8 cellular contexts compared by ENCODE assay signal in the genomic region with DNA sequence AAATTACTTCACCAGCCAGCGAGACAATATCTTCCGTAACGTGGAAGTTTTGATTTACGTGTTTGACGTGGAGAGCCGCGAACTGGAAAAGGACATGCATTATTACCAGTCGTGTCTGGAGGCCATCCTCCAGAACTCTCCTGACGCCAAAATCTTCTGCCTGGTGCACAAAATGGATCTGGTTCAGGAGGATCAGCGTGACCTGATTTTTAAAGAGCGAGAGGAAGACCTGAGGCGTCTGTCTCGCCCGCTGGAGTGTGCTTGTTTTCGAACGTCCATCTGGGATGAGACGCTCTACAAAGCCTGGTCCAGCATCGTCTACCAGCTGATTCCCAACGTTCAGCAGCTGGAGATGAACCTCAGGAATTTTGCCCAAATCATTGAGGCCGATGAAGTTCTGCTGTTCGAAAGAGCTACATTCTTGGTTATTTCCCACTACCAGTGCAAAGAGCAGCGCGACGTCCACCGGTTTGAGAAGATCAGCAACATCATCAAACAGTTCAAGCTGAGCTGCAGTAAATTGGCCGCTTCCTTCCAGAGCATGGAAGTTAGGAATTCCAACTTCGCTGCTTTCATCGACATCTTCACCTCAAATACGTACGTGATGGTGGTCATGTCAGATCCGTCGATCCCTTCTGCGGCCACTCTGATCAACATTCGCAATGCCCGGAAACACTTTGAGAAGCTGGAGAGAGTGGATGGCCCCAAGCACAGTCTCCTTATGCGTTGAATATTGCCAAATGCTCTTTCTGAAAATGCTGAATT. TPM values are rescaled to one million over a fixed set of nuclear protein-coding genes. Genes with fewer than 3 reads are reported as not detected.
DNase-seq lines count a peak whose midpoint lies in the region; ATAC-seq, FAIRE-seq and TF ChIP-seq lines count a peak whose summit lies in the region.

No MANE protein-coding gene starts in this region.

- no peaks in the 10 kb centered on the region for H3K27me3 ChIP-seq in A673 (replicated peaks; ENCODE audit: insufficient read depth, low read depth, low read length, poor library complexity)
- H3K27me3 ChIP-seq in H1 (replicated peaks in 1 of 4; ENCODE audit: control insufficient read depth in 3 of 4, extremely low read depth in 1 of 4, insufficient read depth in 3 of 4, low read length in 3 of 4), result no peaks in the 10 kb centered on the region
- no peaks in the 10 kb centered on the region for H3K27me3 ChIP-seq in mononuclear cell (ENCODE audit: insufficient read depth, low read length)
- no peaks in the 10 kb centered on the region for H3K27me3 ChIP-seq in upper lobe of left lung

- no peak overlapping the region for H2AK5ac ChIP-seq in H1 (ENCODE audit: low read depth, low read length)

- ATAC-seq in GM18511 (IDR thresholded peaks at IDR 0.05; ENCODE audit: unreplicated experiment), result peak; percentile 4
- ATAC-seq in upper lobe of left lung (ENCODE audit: low FRiP score in 2 of 2), result no peak
- no peak for ATAC-seq in GM19023 (IDR thresholded peaks at IDR 0.05; ENCODE audit: unreplicated experiment)
- ATAC-seq in GM21381 (IDR thresholded peaks at IDR 0.05; ENCODE audit: unreplicated experiment), result no peak

- peak overlapping the region; percentile 9 to 93 (median 72) for H3K9ac ChIP-seq in H1 (replicated peaks in 1 of 4; ENCODE audit: extremely low read depth in 1 of 4, low read depth in 3 of 4, low read length in 3 of 4)

- peak overlapping the region; percentile 1; the same call in 1 of the 2 replicates for H2AFZ ChIP-seq in H1 (ENCODE audit: low read length)

- WGBS in H1 (ENCODE audit: extremely low coverage in 1 of 2, insufficient coverage in 1 of 2, insufficient read length in 1 of 2, insufficient replicate concordance in 2 of 2, low coverage in 1 of 2, low lambda C conversion rate in 2 of 2, missing lambda C conversion rate in 1 of 2), 2 experiments, result 13% methylated on average over 36 of the region's 36 CpGs; no CpG with 5 or more reads in 1 of the 2 experiments
- WGBS in upper lobe of left lung, 2 donors, result 5 to 12% methylated on average over 19 to 36 of the region's 36 CpGs

- POLR2A ChIA-PET in A673 (lab: Charles Lee; ENCODE audit: low non-redundant PET) (no interaction called here), H1 (lab: Charles Lee; ENCODE audit: partially characterized antibody) (interaction anchor here (0.7 to 3.6 kb wide), 10 partner anchors 12 to 345 kb away, joined by 3 to 12 read pairs (median 5); a partner anchor contains a TSS)

- peak overlapping the region; percentile 71 for H3K4me3 ChIP-seq in A673 (ENCODE audit: low read depth, low read length, poor library complexity, severe bottlenecking)
- peak overlapping the region; percentile 76 to 92 (median 82) for H3K4me3 ChIP-seq in H1 (ENCODE audit: extremely low read depth in 1 of 4, insufficient read depth in 2 of 4, low read depth in 3 of 4, low read length in 4 of 4)
- peak overlapping the region; percentile 72 for H3K4me3 ChIP-seq in mononuclear cell (ENCODE audit: low read length)
- peak overlapping the region; percentile 67 to 82 (median 68) for H3K4me3 ChIP-seq in upper lobe of left lung

- CTCF ChIA-PET in A673 (lab: Charles Lee), result no interaction called here
- CTCF ChIA-PET in H1 (lab: Charles Lee; ENCODE audit: partially characterized antibody), result interaction anchor here (0.8 to 1.5 kb wide), 3 partner anchors 35 to 415 kb away, joined by 3 to 4 read pairs (median 4); no protein-coding TSS in a partner anchor

- peak overlapping the region; percentile 66; the same call in 1 of the 2 replicates for H2BK5ac ChIP-seq in H1 (ENCODE audit: low read depth, low read length)

- H3K36me3 ChIP-seq in A673 (ENCODE audit: insufficient read depth, low read length, poor library complexity, severe bottlenecking) (no peaks in the 10 kb centered on the region), H1 (ENCODE audit: control insufficient read depth in 2 of 4, insufficient read depth in 4 of 4, low read length in 3 of 4) (no peaks in the 10 kb centered on the region), upper lobe of left lung (peaks cover 0 to 2% (median 0%) of the 10 kb centered on the region in 4 donors)

- peaks cover 0 to 10% of the 10 kb centered on the region in 2 experiments; a peak in 2 of 4 replicates for H3K79me2 ChIP-seq in H1 (ENCODE audit: control insufficient read depth in 1 of 2, insufficient read depth in 2 of 2, low read length in 2 of 2)

- no peak for FAIRE-seq in H1 (lab: Jason Lieb, UNC)

- H4K20me1 ChIP-seq in H1 (replicated peaks in 1 of 2; ENCODE audit: control insufficient read depth in 1 of 2, insufficient read depth in 2 of 2, low read length in 2 of 2), result peaks cover 1 to 10% of the 10 kb centered on the region in 2 experiments

- 0 out of 2 replicates have a peak overlapping the region, but pooled peaks have one; percentile 81 for H4K8ac ChIP-seq in H1 (ENCODE audit: extremely low read depth, insufficient read depth, low read length)

- H2BK20ac ChIP-seq in H1 (ENCODE audit: low read length), result no peak overlapping the region

- H3K23me2 ChIP-seq in H1 (ENCODE audit: low read depth, low read length), result peaks cover 13% of the 10 kb centered on the region

- H3K79me1 ChIP-seq in H1 (ENCODE audit: low read depth, low read length), result peaks cover 7% of the 10 kb centered on the region

- no peak overlapping the region for H4K91ac ChIP-seq in H1 (replicated peaks; ENCODE audit: insufficient read length, low read length)

- H3K4me2 ChIP-seq in H1 (ENCODE audit: insufficient read depth in 1 of 2, low read depth in 2 of 2, low read length in 2 of 2), result peak overlapping the region; percentile 99 to 100

- no peak overlapping the region for H2BK15ac ChIP-seq in H1 (ENCODE audit: low read length)

- TF ChIP-seq RAD21 in H1 (IDR thresholded peaks at IDR 0.05 in 1 of 2, conservative IDR thresholded peaks at IDR 0.05 in 1 of 2; ENCODE audit: low read depth in 2 of 2, low read length in 2 of 2), result no peak

- H3K9me3 ChIP-seq in A673 (ENCODE audit: low read depth, low read length, poor library complexity, severe bottlenecking) (no peaks in the 10 kb centered on the region), H1 (ENCODE audit: insufficient read depth in 2 of 2, low read depth in 1 of 2, low read length in 1 of 2) (no peaks in the 10 kb centered on the region), mononuclear cell (ENCODE audit: low read depth, low read length) (no peaks in the 10 kb centered on the region), upper lobe of left lung (no peaks in the 10 kb centered on the region)

- no peak overlapping the region for H3K18ac ChIP-seq in H1 (ENCODE audit: extremely low read depth, low read length)

- intact Hi-C loops in A673 (cut with micrococcal nuclease; ENCODE audit: unreplicated experiment), result loop anchor here (2.0 to 5.0 kb wide), 3 partner anchors 125 to 407 kb away; a partner anchor contains a TSS

- no peak for TF ChIP-seq POLR2A in H1 (IDR thresholded peaks at IDR 0.05; ENCODE audit: control extremely low read depth in 1 of 2, low read depth in 2 of 2, low read length in 2 of 2)
- TF ChIP-seq POLR2A in upper lobe of left lung (IDR thresholded peaks at IDR 0.05), result no peak

- H3K23ac ChIP-seq in H1 (ENCODE audit: insufficient read length), result no peak overlapping the region

- no peak overlapping the region for H4K5ac ChIP-seq in H1 (ENCODE audit: insufficient read length, low read depth, low read length)

- H3K4ac ChIP-seq in H1 (replicated peaks; ENCODE audit: insufficient read length, low read depth, low read length), result no peak overlapping the region

- no TSS peak for BruUV-seq in A673 (replicated peaks; lab: Mats Ljungman, UMichigan)

- DNase-seq in A673 (ENCODE audit: low spot score) (peak; percentile 0), SK-N-DZ (ENCODE audit: low spot score) (peak; percentile 3), H1 (ENCODE audit: low read depth in 1 of 2, low spot score in 2 of 2) (no peak), upper lobe of left lung (no peak)

- H3K27ac ChIP-seq in A673 (ENCODE audit: low read depth, low read length, poor library complexity, severe bottlenecking) (peak overlapping the region; percentile 89), H1 (ENCODE audit: low read depth, low read length) (no peak overlapping the region), upper lobe of left lung (peak overlapping the region; percentile 89 to 96 (median 92))

- TF ChIP-seq CTCF in A673 (conservative IDR thresholded peaks at IDR 0.05; ENCODE audit: low read depth, low read length) (no peak), H1 (IDR thresholded peaks at IDR 0.05; ENCODE audit: control extremely low read depth in 1 of 3, insufficient read depth in 1 of 3, low read depth in 1 of 3, low read length in 3 of 3) (no peak), upper lobe of left lung (IDR thresholded peaks at IDR 0.05) (no peak)

- no peak overlapping the region for H2BK12ac ChIP-seq in H1 (ENCODE audit: low read depth, low read length)

- H3K14ac ChIP-seq in H1 (ENCODE audit: insufficient read length), result no peak overlapping the region

- H2BK120ac ChIP-seq in H1 (replicated peaks; ENCODE audit: low read depth, low read length), result no peak overlapping the region

- H3K4me1 ChIP-seq in A673 (ENCODE audit: insufficient read depth, low read length, poor library complexity, severe bottlenecking), result no peaks in the 10 kb centered on the region
- H3K4me1 ChIP-seq in H1 (replicated peaks in 1 of 4; ENCODE audit: control insufficient read depth in 3 of 4, insufficient read depth in 4 of 4, low read length in 3 of 4), result no peaks in the 10 kb centered on the region
- peaks cover 27% of the 10 kb centered on the region for H3K4me1 ChIP-seq in mononuclear cell (ENCODE audit: insufficient read depth, low read length)
- peaks cover 33 to 39% (median 35%) of the 10 kb centered on the region in 4 donors for H3K4me1 ChIP-seq in upper lobe of left lung

- no peak overlapping the region for H3K56ac ChIP-seq in H1 (replicated peaks; ENCODE audit: insufficient read length, low read depth, low read length)

- TF ChIP-seq EP300 in H1 (IDR thresholded peaks at IDR 0.05; ENCODE audit: borderline replicate concordance in 1 of 2, low read depth in 2 of 2, low read length in 2 of 2) (no peak), upper lobe of left lung (IDR thresholded peaks at IDR 0.05) (no peak)

RNA-seq across cellular contexts. Expression of a gene that starts 0.8 kb away (rescaled TPM):
- total RNA-seq in A673 (2021) (33.0 and 34.9 TPM in 2 replicates), mononuclear cell (24.2 TPM), upper lobe of left lung (10 to 100 TPM; 31.4 to 76.0 (median 48.5) TPM)
- polyA plus RNA-seq in SK-N-DZ (2014; cell fraction: cytosol; rRNA removed), result 16.8 and 28.9 TPM in 2 replicates
- polyA plus RNA-seq in SK-N-DZ (2014; cell fraction: nucleus; rRNA removed), result 9.4 and 10.4 TPM in 2 replicates
- 46.2 and 46.5 TPM in 2 replicates for total RNA-seq in H1 (2021; fragmentation: NEBNext Ultra II Directional; extraction: Animal tissue kit (Norgen Biotek cat#: 25700))
- 35.2 and 45.6 TPM in 2 replicates for polyA plus RNA-seq in H1 (2011; rRNA removed)
- 45.9 TPM for polyA plus RNA-seq in H1 (2011; cell fraction: cytosol; rRNA removed)
- 27.8 TPM for polyA plus RNA-seq in H1 (2011; cell fraction: nucleus; rRNA removed)
- polyA plus RNA-seq in H1 (2012, experiment 1 of 2), result 42.8 to 50.7 TPM (median 47.9 TPM) in 4 replicates
- 36.7 TPM for polyA plus RNA-seq in H1 (2012, experiment 2 of 2)
- polyA plus RNA-seq in H1 (2013, experiment 1 of 2), result 33.0 TPM
- polyA plus RNA-seq in H1 (2013, experiment 2 of 2), result 31.8 TPM
- 45.7 and 49.4 TPM in 2 replicates for polyA minus RNA-seq in H1 (2011; rRNA and poly(A)+ RNA removed)
- polyA minus RNA-seq in H1 (2011; cell fraction: cytosol; rRNA and poly(A)+ RNA removed), result 24.5 TPM
- polyA minus RNA-seq in H1 (2011; cell fraction: nucleus; rRNA and poly(A)+ RNA removed), result 21.2 TPM

RNA-seq across cellular contexts. Expression of a gene that starts 17.0 kb away (rescaled TPM):
- total RNA-seq in A673 (2021) (not detected in 2 replicates), mononuclear cell (0.10 TPM), upper lobe of left lung (under 1 TPM in 4 of 6 donors, not detected in 2; under 0.01 to 0.22 (median 0.05) TPM)
- not detected in 2 replicates for polyA plus RNA-seq in SK-N-DZ (2014; cell fraction: cytosol; rRNA removed)
- not detected in 2 replicates for polyA plus RNA-seq in SK-N-DZ (2014; cell fraction: nucleus; rRNA removed)
- 0.20 TPM in 1 of 2 replicates, not detected in the other for total RNA-seq in H1 (2021; fragmentation: NEBNext Ultra II Directional; extraction: Animal tissue kit (Norgen Biotek cat#: 25700))
- 0.11 TPM in 2 replicates for polyA plus RNA-seq in H1 (2011; rRNA removed)
- 0.10 TPM for polyA plus RNA-seq in H1 (2011; cell fraction: cytosol; rRNA removed)
- 0.23 TPM for polyA plus RNA-seq in H1 (2011; cell fraction: nucleus; rRNA removed)
- polyA plus RNA-seq in H1 (2012, experiment 1 of 2), result 0.05 TPM in 1 of 4 replicates, not detected in the others
- 0.08 TPM for polyA plus RNA-seq in H1 (2012, experiment 2 of 2)
- under 0.01 TPM for polyA plus RNA-seq in H1 (2013, experiment 1 of 2)
- 0.06 TPM for polyA plus RNA-seq in H1 (2013, experiment 2 of 2)
- polyA minus RNA-seq in H1 (2011; rRNA and poly(A)+ RNA removed), result 0.38 and 0.54 TPM in 2 replicates
- polyA minus RNA-seq in H1 (2011; cell fraction: cytosol; rRNA and poly(A)+ RNA removed), result 0.66 TPM
- 1.1 TPM for polyA minus RNA-seq in H1 (2011; cell fraction: nucleus; rRNA and poly(A)+ RNA removed)

RNA-seq across cellular contexts. Expression of a gene that starts 52.6 kb away (rescaled TPM):
- 22.1 and 26.1 TPM in 2 replicates for total RNA-seq in A673 (2021)
- polyA plus RNA-seq in SK-N-DZ (2014; cell fraction: cytosol; rRNA removed), result 15.3 and 18.8 TPM in 2 replicates
- 15.4 and 16.4 TPM in 2 replicates for polyA plus RNA-seq in SK-N-DZ (2014; cell fraction: nucleus; rRNA removed)
- total RNA-seq in H1 (2021; fragmentation: NEBNext Ultra II Directional; extraction: Animal tissue kit (Norgen Biotek cat#: 25700)), result 52.4 and 53.4 TPM in 2 replicates
- 9.1 and 11.7 TPM in 2 replicates for polyA plus RNA-seq in H1 (2011; rRNA removed)
- 15.4 TPM for polyA plus RNA-seq in H1 (2011; cell fraction: cytosol; rRNA removed)
- polyA plus RNA-seq in H1 (2011; cell fraction: nucleus; rRNA removed), result 11.6 TPM
- 15.3 to 27.2 TPM (median 17.0 TPM) in 4 replicates for polyA plus RNA-seq in H1 (2012, experiment 1 of 2)
- polyA plus RNA-seq in H1 (2012, experiment 2 of 2), result 1.0 TPM
- 33.9 TPM for polyA plus RNA-seq in H1 (2013, experiment 1 of 2)
- polyA plus RNA-seq in H1 (2013, experiment 2 of 2), result 32.1 TPM
- 26.1 and 34.3 TPM in 2 replicates for polyA minus RNA-seq in H1 (2011; rRNA and poly(A)+ RNA removed)
- 18.1 TPM for polyA minus RNA-seq in H1 (2011; cell fraction: cytosol; rRNA and poly(A)+ RNA removed)
- 43.0 TPM for polyA minus RNA-seq in H1 (2011; cell fraction: nucleus; rRNA and poly(A)+ RNA removed)
- total RNA-seq in mononuclear cell, result 23.5 TPM
- 10 to 100 TPM in 1 of 6 donors, 1 to 10 TPM in 5; 3.3 to 11.8 (median 6.6) TPM for total RNA-seq in upper lobe of left lung

Comparison
In these comparisons a context has a peak if more than half of its experiments do, and no peak if none do; other contexts are left out.
1. DNase-seq: peak in A673 (single experiment) and SK-N-DZ (single experiment); none in H1 (0 of 2) and upper lobe of left lung (0 of 2).
2. Peak in every context shown above with its lines, with median percentiles within 50 percentile points of each other: H3K4me3 ChIP-seq.